In genomic region chr4:2298548-2298991, GRCh38 we compare ENCODE assay signal across 21 cellular contexts. TPM values are rescaled to one million over a fixed set of nuclear protein-coding genes. Genes with fewer than 3 reads are reported as not detected.
DNase-seq lines count a peak whose midpoint lies in the region; ATAC-seq and TF ChIP-seq lines count a peak whose summit lies in the region.
"Had no signal": no experiment of that assay in that cellular context is flagged by ENCODE, and none has a peak within 500 bp of the region (broad histone marks: within the 10 kb centered on the region; RNA-seq: fewer than 3 reads in every experiment).

No MANE protein-coding gene starts in this region.

- in situ Hi-C loops in ACHN (cut with HindIII; ENCODE audit: low pct_ligation_motif_present, low pct_unique_long_range_greater_than_20kb, low sequenced_read_pairs), result no loop called here

- H3K36me3 Mint-ChIP-seq in T-cell (peaks cover 24% of the 10 kb centered on the region), naive B cell (peaks cover 0 to 5% of the 10 kb centered on the region in 2 donors)
- H3K36me3 Mint-ChIP-seq: IgD-negative memory B cell had no signal

- H3K9me3 Mint-ChIP-seq in T-cell, result peaks cover 0 to 6% (median 0%) of the 10 kb centered on the region in 3 donors
- H3K9me3 Mint-ChIP-seq in naive B cell, result peaks cover 0 to 5% (median 0%) of the 10 kb centered on the region in 7 donors

- no peaks in the 10 kb centered on the region for H3K27me3 ChIP-seq in upper lobe of right lung
- H3K27me3 ChIP-seq: SJSA1, testis had no signal

- H3K27me3 Mint-ChIP-seq in T-cell (no peaks in the 10 kb centered on the region), naive B cell (peaks cover 0 to 3% (median 0%) of the 10 kb centered on the region in 3 donors)
- H3K27me3 Mint-ChIP-seq: activated CD8-positive, alpha-beta memory T cell treated with anti-CD3 and anti-CD28 coated beads, Interleukin-2, amount 10 ng/mL, durations not matched to agents 7 days and 5 days had no signal

- ATAC-seq in T-cell (replicated peaks in 1 of 4) (no peak), naive B cell (ENCODE audit: low read depth in 2 of 2) (no peak), upper lobe of right lung (peak; percentile 15), GM18498 (IDR thresholded peaks at IDR 0.05; ENCODE audit: unreplicated experiment) (no peak)
- ATAC-seq: activated CD4-positive, CD25-positive, alpha-beta regulatory T cell treated with anti-CD3 and anti-CD28 coated beads, Interleukin-2, amount 50 U/mL, for 24 hours; activated CD8-positive, alpha-beta memory T cell treated with anti-CD3 and anti-CD28 coated beads, Interleukin-2, amount 10 ng/mL, durations not matched to agents 7 days and 5 days had no signal

- peaks cover 33 to 51% (median 39%) of the 10 kb centered on the region in 3 donors for H3K4me1 Mint-ChIP-seq in T-cell
- H3K4me1 Mint-ChIP-seq in naive B cell, result peaks cover 4 to 9% (median 8%) of the 10 kb centered on the region in 3 donors

- intact Hi-C loops in upper lobe of right lung (cut with DNase I), result no loop called here

- no peak overlapping the region for H3K4me3 ChIP-seq in upper lobe of right lung
- H3K4me3 ChIP-seq: SJSA1, smooth muscle cell, testis had no signal

- CTCF ChIA-PET in T-cell (lab: Charles Lee), result no interaction called here

- POLR2A ChIA-PET in T-cell (lab: Charles Lee), result no interaction called here

- H3K9me3 ChIP-seq in upper lobe of right lung, result peaks cover 3% of the 10 kb centered on the region
- H3K9me3 ChIP-seq: SJSA1, testis had no signal

- DNase-seq in activated CD8-positive, alpha-beta memory T cell treated with anti-CD3 and anti-CD28 coated beads, Interleukin-2, amount 50 U/mL, for 48 hours, result peak; percentile 45
- DNase-seq in activated CD8-positive, alpha-beta memory T cell treated with anti-CD3 and anti-CD28 coated beads, Interleukin-2, amount 50 U/mL, for 4 hours, result no peak
- DNase-seq in T-cell (no peak), naive B cell (no peak), upper lobe of right lung (no peak), NCI-H2227 treated with DMSO at 0.1 percent for 48 hours (lab: John Stamatoyannopoulos, UW) (no peak), ACHN (no peak)
- DNase-seq: cerebellar nuclear complex; effector CD4-positive, alpha-beta T cell; mammary epithelial cell; NCI-H187; NCI-H446; testis had no signal

- H3K27ac Mint-ChIP-seq in T-cell, result peak overlapping the region; percentile 48 to 49
- H3K27ac Mint-ChIP-seq in naive B cell, result peak overlapping the region in 4 of 6 donors; percentile 21 to 85 (median 48)
- H3K27ac Mint-ChIP-seq: activated CD8-positive, alpha-beta memory T cell treated with anti-CD3 and anti-CD28 coated beads, Interleukin-2, amount 10 ng/mL, durations not matched to agents 7 days and 5 days had no signal

- no peaks in the 10 kb centered on the region for H3K36me3 ChIP-seq in upper lobe of right lung
- H3K36me3 ChIP-seq: SJSA1 had no signal

- H3K27ac ChIP-seq in upper lobe of right lung, result no peak overlapping the region
- H3K27ac ChIP-seq: HL-60, SJSA1, testis had no signal

- no peak for TF ChIP-seq CTCF in upper lobe of right lung (IDR thresholded peaks at IDR 0.05)

- no peaks in the 10 kb centered on the region for H3K4me1 ChIP-seq in upper lobe of right lung
- H3K4me1 ChIP-seq: SJSA1, testis had no signal

- H3K4me3 Mint-ChIP-seq in T-cell (peak overlapping the region in 1 of 3 donors; percentile 72), naive B cell (peak overlapping the region in 2 of 8 donors; percentile 27 to 38)
- H3K4me3 Mint-ChIP-seq: activated CD8-positive, alpha-beta memory T cell treated with anti-CD3 and anti-CD28 coated beads, Interleukin-2, amount 10 ng/mL, durations not matched to agents 7 days and 5 days; nephron had no signal

RNA-seq across cellular contexts. Expression of gene MXD4, which starts 36.7 kb away (rescaled TPM):
- total RNA-seq in T-cell, result 100 to 1,000 TPM in 1 of 5 donors, 10 to 100 TPM in 4; 57.0 to 125 (median 78.2) TPM
- polyA plus RNA-seq in naive B cell (ENCODE audit: low read depth in 6 of 6), result 10 to 100 TPM; 29.4 to 46.2 (median 40.6) TPM
- total RNA-seq in upper lobe of right lung, result 72.7 TPM

RNA-seq across cellular contexts. Expression of gene HAUS3, which starts 56.6 kb away (rescaled TPM):
- total RNA-seq in T-cell, result 10 to 100 TPM; 29.3 to 94.0 (median 31.2) TPM
- polyA plus RNA-seq in naive B cell (ENCODE audit: low read depth in 6 of 6), result 10 to 100 TPM; 13.3 to 29.1 (median 19.3) TPM
- total RNA-seq in upper lobe of right lung, result 13.0 TPM

RNA-seq across cellular contexts. Expression of gene POLN, which starts 56.6 kb away (rescaled TPM):
- total RNA-seq in T-cell (1 to 10 TPM; 2.5 to 3.7 (median 2.7) TPM), upper lobe of right lung (2.7 TPM)
- under 1 TPM in 4 of 6 donors, not detected in 2; 0.62 to 0.79 (median 0.71) TPM for polyA plus RNA-seq in naive B cell (ENCODE audit: low read depth in 6 of 6)
